Comparison of ENCODE assay signal across 17 cellular contexts in genomic region chr2:118554616-118555015, GRCh38.
DNase-seq lines count a peak whose midpoint lies in the region; ATAC-seq and TF ChIP-seq lines count a peak whose summit lies in the region.
"Had no signal": no experiment of that assay in that cellular context is flagged by ENCODE, and none has a peak within 500 bp of the region (broad histone marks: within the 10 kb centered on the region; RNA-seq: fewer than 3 reads in every experiment).

No MANE protein-coding gene starts in this region.

- no peaks in the 10 kb centered on the region for H3K9me3 ChIP-seq in A673 (ENCODE audit: low read depth, low read length, poor library complexity, severe bottlenecking)
- H3K9me3 ChIP-seq: neutrophil, thyroid gland had no signal

- TF ChIP-seq CTCF in A673 (conservative IDR thresholded peaks at IDR 0.05; ENCODE audit: low read depth, low read length) (0 out of 2 replicates have a peak, but pooled peaks have one; percentile 8), HFFc6 (IDR thresholded peaks at IDR 0.05) (peak; percentile 56), VCaP (conservative IDR thresholded peaks at IDR 0.05) (peak; percentile 43), foreskin fibroblast (IDR thresholded peaks at IDR 0.05; ENCODE audit: low read depth, low read length) (peak; percentile 14)

- H3K36me3 Mint-ChIP-seq in HFFc6 (ENCODE audit: low read depth) = no peaks in the 10 kb centered on the region
- H3K36me3 Mint-ChIP-seq: activated naive CD4-positive, alpha-beta T cell treated with anti-CD3 and anti-CD28 coated beads, Interleukin-2, amount 50 U/mL, for 72 hours; memory B cell had no signal

- no peaks in the 10 kb centered on the region for H3K4me1 ChIP-seq in A673 (ENCODE audit: insufficient read depth, low read length, poor library complexity, severe bottlenecking)
- H3K4me1 ChIP-seq: thyroid gland had no signal

- POLR2A ChIA-PET in A673 (lab: Charles Lee; ENCODE audit: low non-redundant PET) = no interaction called here

- peaks cover under 1% of the 10 kb centered on the region for H3K27me3 Mint-ChIP-seq in HFFc6 (ENCODE audit: insufficient read depth)
- H3K27me3 Mint-ChIP-seq: activated CD4-positive, alpha-beta T cell treated with anti-CD3 and anti-CD28 coated beads, Interleukin-2, amount 10 ng/mL, durations not matched to agents 7 days and 5 days; memory B cell had no signal

- H3K4me3 ChIP-seq in A673 (ENCODE audit: low read depth, low read length, poor library complexity, severe bottlenecking) (no peak overlapping the region), foreskin fibroblast (ENCODE audit: low read depth in 1 of 2, low read length in 2 of 2) (no peak overlapping the region)
- H3K4me3 ChIP-seq: SK-N-MC, thyroid gland had no signal

- no peak for ATAC-seq in GM18498 (IDR thresholded peaks at IDR 0.05; ENCODE audit: unreplicated experiment)
- ATAC-seq: activated naive CD4-positive, alpha-beta T cell treated with anti-CD3 and anti-CD28 coated beads, Interleukin-2, amount 50 U/mL, for 72 hours had no signal

- H3K4me1 Mint-ChIP-seq in HFFc6 (ENCODE audit: low read depth) = no peaks in the 10 kb centered on the region
- H3K4me1 Mint-ChIP-seq: activated CD4-positive, alpha-beta T cell treated with anti-CD3 and anti-CD28 coated beads, Interleukin-2, amount 10 ng/mL, durations not matched to agents 7 days and 5 days; central memory CD8-positive, alpha-beta T cell; memory B cell had no signal

- H3K27ac Mint-ChIP-seq in HFFc6 = no peak overlapping the region
- H3K27ac Mint-ChIP-seq: activated CD4-positive, alpha-beta T cell treated with anti-CD3 and anti-CD28 coated beads, Interleukin-2, amount 10 ng/mL, durations not matched to agents 7 days and 5 days; activated naive CD4-positive, alpha-beta T cell treated with anti-CD3 and anti-CD28 coated beads, Interleukin-2, amount 50 U/mL, for 72 hours; memory B cell had no signal

- H3K9me3 Mint-ChIP-seq in HFFc6 = no peaks in the 10 kb centered on the region; the same call in 1 of the 2 replicates
- H3K9me3 Mint-ChIP-seq: activated CD4-positive, alpha-beta T cell treated with anti-CD3 and anti-CD28 coated beads, Interleukin-2, amount 10 ng/mL, durations not matched to agents 7 days and 5 days had no signal

- H3K27ac ChIP-seq in A673 (ENCODE audit: low read depth, low read length, poor library complexity, severe bottlenecking) (no peak overlapping the region), VCaP (no peak overlapping the region)
- H3K27ac ChIP-seq: neutrophil, SK-N-MC, thyroid gland had no signal

- intact Hi-C loops in A673 (cut with micrococcal nuclease; ENCODE audit: unreplicated experiment) = no loop called here

- DNase-seq in A673 (ENCODE audit: low spot score) (no peak), HFFc6 (no peak), foreskin fibroblast (peak in 1 of 2 donors; percentile 24), NCI-H748 (lab: John Stamatoyannopoulos, UW; ENCODE audit: unreplicated experiment) (no peak), activated gamma-delta T cell (lab: John Stamatoyannopoulos, UW) (no peak)
- DNase-seq in stimulated activated CD4-positive, alpha-beta T cell treated with anti-CD3 and anti-CD28 coated beads, Interleukin-4, amount 100 ng/mL, for 24 hours = no peak
- DNase-seq: activated CD4-positive, alpha-beta T cell treated with anti-CD3 and anti-CD28 coated beads, Interleukin-2, amount 10 ng/mL, durations not matched to agents 7 days and 5 days; HCEC 1CT; NCI-H2171 treated with DMSO at 0.1 percent for 48 hours; thyroid gland had no signal

- CTCF ChIA-PET in A673 (lab: Charles Lee) = no interaction called here

- H3K4me3 Mint-ChIP-seq in HFFc6 = no peak overlapping the region
- H3K4me3 Mint-ChIP-seq: activated CD4-positive, alpha-beta T cell treated with anti-CD3 and anti-CD28 coated beads, Interleukin-2, amount 10 ng/mL, durations not matched to agents 7 days and 5 days; central memory CD8-positive, alpha-beta T cell; memory B cell had no signal

- H3K36me3 ChIP-seq in A673 (ENCODE audit: insufficient read depth, low read length, poor library complexity, severe bottlenecking) = no peaks in the 10 kb centered on the region
- H3K36me3 ChIP-seq: neutrophil, thyroid gland had no signal

- no TSS peak for BruUV-seq in A673 (replicated peaks; lab: Mats Ljungman, UMichigan)

- H3K27me3 ChIP-seq in A673 (replicated peaks; ENCODE audit: insufficient read depth, low read depth, low read length, poor library complexity) = no peaks in the 10 kb centered on the region
- H3K27me3 ChIP-seq: neutrophil, thyroid gland had no signal
